4 cellular contexts compared by ENCODE assay signal in the genomic region with DNA sequence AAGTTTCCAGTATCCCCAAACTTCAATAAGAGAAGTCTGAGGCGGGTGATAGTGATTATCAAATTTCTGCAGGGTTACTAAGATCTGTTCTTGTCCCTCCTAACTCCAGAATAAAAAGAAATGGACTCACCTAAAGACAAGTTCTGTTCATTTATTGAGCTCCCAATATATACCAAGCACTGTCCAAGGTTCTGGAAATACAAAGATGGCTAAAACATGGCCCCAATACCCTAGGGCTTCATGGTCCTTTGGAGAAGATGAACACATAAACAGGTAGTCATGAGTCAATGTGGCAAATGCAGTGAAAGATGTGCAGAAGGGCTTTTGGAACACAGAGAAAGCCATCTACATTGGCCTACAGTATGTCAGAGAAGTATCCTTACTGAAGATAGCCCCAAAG.
TF ChIP-seq lines count a peak whose summit lies in the region.

No MANE protein-coding gene starts in this region.

TF ChIP-seq in GM23338, 12 proteins besides CTCF, POLR2A, EP300 and RAD21:
- TF ChIP-seq POLR2AphosphoS5 (IDR thresholded peaks at IDR 0.05; ENCODE audit: low read depth), result no peak
- TF ChIP-seq, protein P1, sequence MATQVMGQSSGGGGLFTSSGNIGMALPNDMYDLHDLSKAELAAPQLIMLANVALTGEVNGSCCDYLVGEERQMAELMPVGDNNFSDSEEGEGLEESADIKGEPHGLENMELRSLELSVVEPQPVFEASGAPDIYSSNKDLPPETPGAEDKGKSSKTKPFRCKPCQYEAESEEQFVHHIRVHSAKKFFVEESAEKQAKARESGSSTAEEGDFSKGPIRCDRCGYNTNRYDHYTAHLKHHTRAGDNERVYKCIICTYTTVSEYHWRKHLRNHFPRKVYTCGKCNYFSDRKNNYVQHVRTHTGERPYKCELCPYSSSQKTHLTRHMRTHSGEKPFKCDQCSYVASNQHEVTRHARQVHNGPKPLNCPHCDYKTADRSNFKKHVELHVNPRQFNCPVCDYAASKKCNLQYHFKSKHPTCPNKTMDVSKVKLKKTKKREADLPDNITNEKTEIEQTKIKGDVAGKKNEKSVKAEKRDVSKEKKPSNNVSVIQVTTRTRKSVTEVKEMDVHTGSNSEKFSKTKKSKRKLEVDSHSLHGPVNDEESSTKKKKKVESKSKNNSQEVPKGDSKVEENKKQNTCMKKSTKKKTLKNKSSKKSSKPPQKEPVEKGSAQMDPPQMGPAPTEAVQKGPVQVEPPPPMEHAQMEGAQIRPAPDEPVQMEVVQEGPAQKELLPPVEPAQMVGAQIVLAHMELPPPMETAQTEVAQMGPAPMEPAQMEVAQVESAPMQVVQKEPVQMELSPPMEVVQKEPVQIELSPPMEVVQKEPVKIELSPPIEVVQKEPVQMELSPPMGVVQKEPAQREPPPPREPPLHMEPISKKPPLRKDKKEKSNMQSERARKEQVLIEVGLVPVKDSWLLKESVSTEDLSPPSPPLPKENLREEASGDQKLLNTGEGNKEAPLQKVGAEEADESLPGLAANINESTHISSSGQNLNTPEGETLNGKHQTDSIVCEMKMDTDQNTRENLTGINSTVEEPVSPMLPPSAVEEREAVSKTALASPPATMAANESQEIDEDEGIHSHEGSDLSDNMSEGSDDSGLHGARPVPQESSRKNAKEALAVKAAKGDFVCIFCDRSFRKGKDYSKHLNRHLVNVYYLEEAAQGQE (IDR thresholded peaks at IDR 0.05; ENCODE audit: unreplicated experiment), result peak; percentile 33

TF ChIP-seq in HCT116, 20 proteins besides CTCF, POLR2A, EP300 and RAD21:
- TF ChIP-seq FOSL1 (IDR thresholded peaks at IDR 0.05; ENCODE audit: low read depth) (no peak), TCF7L2 (IDR thresholded peaks at IDR 0.05; ENCODE audit: borderline replicate concordance, extremely low read depth, insufficient read depth, insufficient read length) (no peak)
- TF ChIP-seq, protein P1 (IDR thresholded peaks at IDR 0.05; ENCODE audit: low read depth), result peak; percentile 7; the same call in 1 of the 2 replicates

TF ChIP-seq in endothelial cell of umbilical vein, 7 proteins besides CTCF, POLR2A, EP300 and RAD21:
- TF ChIP-seq MYC (IDR thresholded peaks at IDR 0.05; ENCODE audit: low read depth, low read length) (no peak), POLR2AphosphoS5 (IDR thresholded peaks at IDR 0.05; ENCODE audit: insufficient read depth, low read depth, low read length) (no peak), JUN (IDR thresholded peaks at IDR 0.05; ENCODE audit: borderline replicate concordance, insufficient read depth, insufficient read length, low read depth) (no peak), FOS (IDR thresholded peaks at IDR 0.05; ENCODE audit: borderline replicate concordance, insufficient read depth, low read length) (no peak), GATA2 (IDR thresholded peaks at IDR 0.05; ENCODE audit: insufficient read depth, insufficient read length, low read depth, low read length) (no peak), EZH2 (IDR thresholded peaks at IDR 0.05; ENCODE audit: borderline replicate concordance, low read depth, low read length, severe bottlenecking) (no peak)
- TF ChIP-seq, protein P2, sequence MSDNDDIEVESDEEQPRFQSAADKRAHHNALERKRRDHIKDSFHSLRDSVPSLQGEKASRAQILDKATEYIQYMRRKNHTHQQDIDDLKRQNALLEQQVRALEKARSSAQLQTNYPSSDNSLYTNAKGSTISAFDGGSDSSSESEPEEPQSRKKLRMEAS (IDR thresholded peaks at IDR 0.05; ENCODE audit: insufficient read depth, insufficient read length), result no peak

TF ChIP-seq in HepG2, 621 proteins besides CTCF, POLR2A, EP300 and RAD21:
- no peak for TF ChIP-seq RXRB (CRISPR knock-in tag; IDR thresholded peaks at IDR 0.05; ENCODE audit: borderline replicate concordance)
- TF ChIP-seq ASH2L (IDR thresholded peaks at IDR 0.05; ENCODE audit: insufficient read length, low read depth, low read length), result no peak
